10 cellular contexts compared by ENCODE assay signal in the genomic region with DNA sequence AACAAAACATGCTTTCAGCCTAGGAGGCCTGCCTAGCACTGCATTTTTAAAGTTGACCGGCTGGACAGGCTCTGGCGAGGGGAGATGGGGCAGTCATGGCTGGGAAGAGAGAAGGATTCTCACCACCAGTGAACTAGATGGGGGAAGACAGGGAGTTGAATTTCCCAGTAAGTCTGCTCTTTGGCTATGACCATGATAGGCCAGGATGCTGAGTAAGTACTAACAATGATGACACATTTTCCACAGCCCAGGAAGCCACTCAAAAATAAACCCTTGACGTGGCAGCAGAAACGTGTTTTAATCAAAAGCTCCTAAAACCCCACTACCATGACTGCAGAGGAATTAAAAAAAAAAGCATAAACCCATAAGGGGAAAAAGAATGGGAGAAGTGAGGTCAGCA. TPM values are rescaled to one million over a fixed set of nuclear protein-coding genes. Genes with fewer than 3 reads are reported as not detected.
DNase-seq lines count a peak whose midpoint lies in the region; ATAC-seq and TF ChIP-seq lines count a peak whose summit lies in the region.
"Had no signal": no experiment of that assay in that cellular context is flagged by ENCODE, and none has a peak within 500 bp of the region (broad histone marks: within the 10 kb centered on the region; RNA-seq: fewer than 3 reads in every experiment).

No MANE protein-coding gene starts in this region.

- intact Hi-C loops in Right ventricle myocardium superior (cut with DNase I) = no loop called here

- DNase-seq in right atrium auricular region (ENCODE audit: low spot score) (no peak), Right ventricle myocardium superior (no peak), iPS-NIHi11 (ENCODE audit: low spot score) (no peak)
- no peak for DNase-seq in activated effector memory CD4-positive, alpha-beta T cell treated with Interleukin-2 at 50 U/mL for 16 hours
- DNase-seq in activated CD4-positive, CD25-positive, alpha-beta regulatory T cell (lab: John Stamatoyannopoulos, UW) = no peak
- DNase-seq: activated naive CD8-positive, alpha-beta T cell treated with anti-CD3 and anti-CD28 coated beads, Interleukin-2, amount 10 ng/mL, durations not matched to agents 7 days and 5 days; NCI-H1930 had no signal

- ATAC-seq in Right ventricle myocardium superior (ENCODE audit: poor library complexity) = no peak
- ATAC-seq in HG03159 (IDR thresholded peaks at IDR 0.05; ENCODE audit: unreplicated experiment) = no peak

- H3K9me3 ChIP-seq in right atrium auricular region (no peaks in the 10 kb centered on the region), duodenal mucosa (ENCODE audit: control insufficient read depth in 1 of 2, low read length in 2 of 2) (no peaks in the 10 kb centered on the region), muscle layer of duodenum (ENCODE audit: control insufficient read depth in 1 of 2, low read length in 2 of 2) (no peaks in the 10 kb centered on the region)

- H3K27ac ChIP-seq in right atrium auricular region (peak overlapping the region; percentile 57 to 99), duodenal mucosa (ENCODE audit: low read depth, low read length) (peak overlapping the region; percentile 69), muscle layer of duodenum (ENCODE audit: low read length) (peak overlapping the region; percentile 96)

- H3K27me3 ChIP-seq in right atrium auricular region (no peaks in the 10 kb centered on the region), duodenal mucosa (ENCODE audit: control insufficient read depth in 1 of 2, insufficient read depth in 2 of 2, low read length in 2 of 2) (no peaks in the 10 kb centered on the region), muscle layer of duodenum (ENCODE audit: low read depth, low read length) (no peaks in the 10 kb centered on the region)

- H3K4me1 ChIP-seq in right atrium auricular region = peaks cover 0 to 58% of the 10 kb centered on the region in 2 donors
- peaks cover 21 to 24% of the 10 kb centered on the region in 2 donors for H3K4me1 ChIP-seq in duodenal mucosa (ENCODE audit: control insufficient read depth in 1 of 2, insufficient read depth in 2 of 2, low read length in 2 of 2)
- peaks cover 45 to 49% of the 10 kb centered on the region in 2 donors for H3K4me1 ChIP-seq in muscle layer of duodenum (ENCODE audit: control insufficient read depth in 1 of 2, insufficient read depth in 2 of 2, low read length in 2 of 2)

- no peak overlapping the region for H3K4me3 ChIP-seq in right atrium auricular region
- H3K4me3 ChIP-seq in duodenal mucosa (ENCODE audit: low read depth in 1 of 2, low read length in 2 of 2) = no peak overlapping the region
- H3K4me3 ChIP-seq in muscle layer of duodenum (ENCODE audit: low read depth in 1 of 2, low read length in 2 of 2) = peak overlapping the region in 1 of 2 donors; percentile 13

- peaks cover 60% of the 10 kb centered on the region for H3K36me3 ChIP-seq in right atrium auricular region
- H3K36me3 ChIP-seq in duodenal mucosa (ENCODE audit: control insufficient read depth in 1 of 2, insufficient read depth in 2 of 2, low read length in 2 of 2) = peaks cover 42 to 56% of the 10 kb centered on the region in 2 donors
- peaks cover 64 to 65% of the 10 kb centered on the region in 2 donors for H3K36me3 ChIP-seq in muscle layer of duodenum (ENCODE audit: control insufficient read depth in 1 of 2, insufficient read depth in 2 of 2, low read length in 2 of 2)

- TF ChIP-seq CTCF in right atrium auricular region (IDR thresholded peaks at IDR 0.05) = no peak

- H3K9ac ChIP-seq in duodenal mucosa (ENCODE audit: low read depth in 1 of 2, low read length in 2 of 2) = no peak overlapping the region

RNA-seq across cellular contexts. Expression of a gene that starts 19.0 kb away (rescaled TPM):
- 10 to 100 TPM; 34.4 to 55.9 TPM for total RNA-seq in right atrium auricular region
- 27.1 TPM for total RNA-seq in Right ventricle myocardium superior

RNA-seq across cellular contexts. Expression of a gene that starts 19.3 kb away (rescaled TPM):
- 10 to 100 TPM; 41.7 to 71.8 TPM for total RNA-seq in right atrium auricular region
- 50.9 TPM for total RNA-seq in Right ventricle myocardium superior
